In the genomic region with DNA sequence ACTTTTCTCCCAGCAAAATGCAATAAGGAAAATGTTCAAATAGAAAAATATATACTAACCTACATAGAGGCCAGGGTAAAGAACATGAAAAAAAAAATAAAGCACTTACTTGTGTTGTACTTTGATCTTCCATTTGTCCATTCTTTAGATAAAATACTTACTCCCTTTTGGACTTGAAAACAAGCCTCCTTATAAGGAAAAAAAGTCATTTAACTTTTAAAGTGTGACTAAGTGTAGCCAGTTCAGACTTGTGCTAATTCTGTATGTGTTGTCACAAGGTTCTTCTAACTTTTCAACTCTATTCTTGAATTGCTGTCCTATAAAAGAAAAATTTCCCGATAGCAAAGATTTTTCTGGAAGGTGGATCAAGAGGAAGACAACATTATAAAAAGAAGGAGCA, we compare ENCODE assay signal across 14 cellular contexts. TPM values are rescaled to one million over a fixed set of nuclear protein-coding genes. Genes with fewer than 3 reads are reported as not detected.
DNase-seq lines count a peak whose midpoint lies in the region; ATAC-seq, FAIRE-seq and TF ChIP-seq lines count a peak whose summit lies in the region.
"Had no signal": no experiment of that assay in that cellular context is flagged by ENCODE, and none has a peak within 500 bp of the region (broad histone marks: within the 10 kb centered on the region; RNA-seq: fewer than 3 reads in every experiment).

No MANE protein-coding gene starts in this region.

- TF ChIP-seq RAD21 in A549 (conservative IDR thresholded peaks at IDR 0.05 in 1 of 2, IDR thresholded peaks at IDR 0.05 in 1 of 2), result no peak

- no peak overlapping the region for H3K4me3 Mint-ChIP-seq in progenitor cell of endocrine pancreas (ENCODE audit: low read depth)
- H3K4me3 Mint-ChIP-seq: CD14-positive monocyte, H9, IgD-negative memory B cell had no signal

- FAIRE-seq in A549 (lab: Jason Lieb, UNC), result no peak
- FAIRE-seq in GM12892 (lab: Jason Lieb, UNC), result no peak

- H3K9me3 Mint-ChIP-seq in progenitor cell of endocrine pancreas (ENCODE audit: low read depth), result no peaks in the 10 kb centered on the region
- H3K9me3 Mint-ChIP-seq: CD14-positive monocyte, H9, IgD-negative memory B cell had no signal

- peaks cover 2% of the 10 kb centered on the region for H3K36me3 Mint-ChIP-seq in progenitor cell of endocrine pancreas (ENCODE audit: insufficient read depth)

- no peak for TF ChIP-seq POLR2A in A549 (IDR thresholded peaks at IDR 0.05; ENCODE audit: low read length)
- TF ChIP-seq POLR2A in GM12892 (IDR thresholded peaks at IDR 0.05; ENCODE audit: low read depth, low read length), result no peak
- no peak for TF ChIP-seq POLR2A in suprapubic skin (IDR thresholded peaks at IDR 0.05)

- peaks cover 22% of the 10 kb centered on the region for H3K4me1 Mint-ChIP-seq in progenitor cell of endocrine pancreas (ENCODE audit: low read depth)

- H3K9me2 ChIP-seq in hepatocyte (replicated peaks; ENCODE audit: insufficient read depth), result no peaks in the 10 kb centered on the region

- H3K9me3 ChIP-seq in A549 (no peaks in the 10 kb centered on the region), ascending aorta (no peaks in the 10 kb centered on the region), hepatocyte (ENCODE audit: low read depth) (no peaks in the 10 kb centered on the region), suprapubic skin (no peaks in the 10 kb centered on the region)

- H4K20me1 ChIP-seq in hepatocyte (ENCODE audit: insufficient read depth, poor library complexity, severe bottlenecking), result no peaks in the 10 kb centered on the region

- no peak overlapping the region for H2AFZ ChIP-seq in hepatocyte

- H3K27ac ChIP-seq in A549 (no peak overlapping the region; a peak in 1 of 6 replicates), ascending aorta (peak overlapping the region; percentile 82 to 89), hepatocyte (peak overlapping the region; percentile 85), suprapubic skin (no peak overlapping the region)

- H3K4me2 ChIP-seq in A549, result peak overlapping the region; percentile 27; the same call in 2 of the 3 replicates
- peak overlapping the region; percentile 32 for H3K4me2 ChIP-seq in hepatocyte

- TF ChIP-seq CTCF in A549 (IDR thresholded peaks at IDR 0.05), result no peak
- no peak for TF ChIP-seq CTCF in ascending aorta (IDR thresholded peaks at IDR 0.05)
- TF ChIP-seq CTCF in hepatocyte (IDR thresholded peaks at IDR 0.05; ENCODE audit: poor library complexity), result no peak
- no peak for TF ChIP-seq CTCF in progenitor cell of endocrine pancreas (IDR thresholded peaks at IDR 0.05; ENCODE audit: unreplicated experiment)
- no peak for TF ChIP-seq CTCF in suprapubic skin (IDR thresholded peaks at IDR 0.05)

- DNase-seq in A549 (ENCODE audit: low read depth in 1 of 2, low spot score in 1 of 2), result no peak
- DNase-seq in ascending aorta (ENCODE audit: low spot score in 2 of 2), result no peak
- no peak for DNase-seq in hepatocyte (ENCODE audit: low spot score)
- no peak for DNase-seq in progenitor cell of endocrine pancreas (ENCODE audit: low spot score, unreplicated experiment)
- DNase-seq in GM12892 (ENCODE audit: insufficient read length), result no peak
- no peak for DNase-seq in suprapubic skin (ENCODE audit: low spot score in 2 of 2)
- DNase-seq in nucleus accumbens (lab: John Stamatoyannopoulos, UW), result no peak
- DNase-seq: COR-L47, H9, NCI-H187 treated with DMSO at 0.1 percent for 48 hours, NCI-H524 had no signal

- H3K27me3 ChIP-seq in ascending aorta, result no peaks in the 10 kb centered on the region
- H3K27me3 ChIP-seq in hepatocyte, result no peaks in the 10 kb centered on the region
- no peaks in the 10 kb centered on the region for H3K27me3 ChIP-seq in suprapubic skin

- CTCF ChIA-PET in A549 (lab: Yijun Ruan, JAX), result no interaction called here

- intact Hi-C loops in ascending aorta (cut with DNase I), result loop anchor here (10.0 kb wide), 1 partner anchor 183 kb away; no protein-coding TSS in a partner anchor

- POLR2A ChIA-PET in A549 (lab: Yijun Ruan, JAX), result no interaction called here

- H3K27ac Mint-ChIP-seq in progenitor cell of endocrine pancreas, result peak overlapping the region; percentile 69
- H3K27ac Mint-ChIP-seq: CD14-positive monocyte, H9, IgD-negative memory B cell had no signal

- H3K4me1 ChIP-seq in A549 (peaks cover 74% of the 10 kb centered on the region), ascending aorta (peaks cover 17 to 70% of the 10 kb centered on the region in 2 donors), hepatocyte (ENCODE audit: insufficient read depth) (peaks cover 68% of the 10 kb centered on the region), suprapubic skin (peaks cover 47% of the 10 kb centered on the region)

- 61% methylated on average over 1 of the region's 1 CpG for WGBS in A549 (ENCODE audit: missing lambda C conversion rate)
- WGBS in hepatocyte (ENCODE audit: low lambda C conversion rate, missing lambda C conversion rate), result 52% methylated on average over 1 of the region's 1 CpG
- WGBS in suprapubic skin, result 36% methylated on average over 1 of the region's 1 CpG

- TF ChIP-seq EP300 in A549 (IDR thresholded peaks at IDR 0.05) (no peak), suprapubic skin (IDR thresholded peaks at IDR 0.05) (no peak)

- H3K36me3 ChIP-seq in ascending aorta (peaks cover 0 to 12% of the 10 kb centered on the region in 2 donors), hepatocyte (replicated peaks; ENCODE audit: insufficient read depth, low read depth) (no peaks in the 10 kb centered on the region), suprapubic skin (peaks cover 5% of the 10 kb centered on the region)

- no peak overlapping the region for H3K4me3 ChIP-seq in A549
- no peak overlapping the region for H3K4me3 ChIP-seq in ascending aorta
- no peak overlapping the region for H3K4me3 ChIP-seq in hepatocyte
- no peak overlapping the region for H3K4me3 ChIP-seq in suprapubic skin

- H3K27me3 Mint-ChIP-seq in progenitor cell of endocrine pancreas, result no peaks in the 10 kb centered on the region

- peaks cover 2% of the 10 kb centered on the region for H3K79me2 ChIP-seq in hepatocyte

- no peak for ATAC-seq in A549
- ATAC-seq in HG03571 (IDR thresholded peaks at IDR 0.05; ENCODE audit: unreplicated experiment), result no peak

TF ChIP-seq in A549, 52 proteins besides CTCF, POLR2A, EP300 and RAD21 (continues in another document):
- TF ChIP-seq NPAS2 (CRISPR knock-in tag; IDR thresholded peaks at IDR 0.05; ENCODE audit: borderline replicate concordance) (no peak), POLR2AphosphoS2 (conservative IDR thresholded peaks at IDR 0.05; ENCODE audit: low read length) (no peak), HOXB13 (CRISPR knock-in tag; IDR thresholded peaks at IDR 0.05; ENCODE audit: low read depth) (no peak), FOSB (CRISPR knock-in tag; IDR thresholded peaks at IDR 0.05) (no peak), HDAC2 (IDR thresholded peaks at IDR 0.05) (no peak), FOSL2 (IDR thresholded peaks at IDR 0.05) (no peak), FOSL2 (CRISPR knock-in tag; IDR thresholded peaks at IDR 0.05) (no peak), RNF2 (IDR thresholded peaks at IDR 0.05; ENCODE audit: borderline replicate concordance, low read depth) (no peak), MAZ (IDR thresholded peaks at IDR 0.05; ENCODE audit: borderline replicate concordance, low read depth, low read length) (no peak), TFCP2L1 (CRISPR knock-in tag; IDR thresholded peaks at IDR 0.05) (no peak), JUNB (IDR thresholded peaks at IDR 0.05) (no peak), CHD4 (IDR thresholded peaks at IDR 0.05; ENCODE audit: borderline replicate concordance) (no peak)
- TF ChIP-seq, protein P1, sequence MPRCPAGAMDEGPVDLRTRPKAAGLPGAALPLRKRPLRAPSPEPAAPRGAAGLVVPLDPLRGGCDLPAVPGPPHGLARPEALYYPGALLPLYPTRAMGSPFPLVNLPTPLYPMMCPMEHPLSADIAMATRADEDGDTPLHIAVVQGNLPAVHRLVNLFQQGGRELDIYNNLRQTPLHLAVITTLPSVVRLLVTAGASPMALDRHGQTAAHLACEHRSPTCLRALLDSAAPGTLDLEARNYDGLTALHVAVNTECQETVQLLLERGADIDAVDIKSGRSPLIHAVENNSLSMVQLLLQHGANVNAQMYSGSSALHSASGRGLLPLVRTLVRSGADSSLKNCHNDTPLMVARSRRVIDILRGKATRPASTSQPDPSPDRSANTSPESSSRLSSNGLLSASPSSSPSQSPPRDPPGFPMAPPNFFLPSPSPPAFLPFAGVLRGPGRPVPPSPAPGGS (IDR thresholded peaks at IDR 0.05), result no peak
- TF ChIP-seq, protein P2, sequence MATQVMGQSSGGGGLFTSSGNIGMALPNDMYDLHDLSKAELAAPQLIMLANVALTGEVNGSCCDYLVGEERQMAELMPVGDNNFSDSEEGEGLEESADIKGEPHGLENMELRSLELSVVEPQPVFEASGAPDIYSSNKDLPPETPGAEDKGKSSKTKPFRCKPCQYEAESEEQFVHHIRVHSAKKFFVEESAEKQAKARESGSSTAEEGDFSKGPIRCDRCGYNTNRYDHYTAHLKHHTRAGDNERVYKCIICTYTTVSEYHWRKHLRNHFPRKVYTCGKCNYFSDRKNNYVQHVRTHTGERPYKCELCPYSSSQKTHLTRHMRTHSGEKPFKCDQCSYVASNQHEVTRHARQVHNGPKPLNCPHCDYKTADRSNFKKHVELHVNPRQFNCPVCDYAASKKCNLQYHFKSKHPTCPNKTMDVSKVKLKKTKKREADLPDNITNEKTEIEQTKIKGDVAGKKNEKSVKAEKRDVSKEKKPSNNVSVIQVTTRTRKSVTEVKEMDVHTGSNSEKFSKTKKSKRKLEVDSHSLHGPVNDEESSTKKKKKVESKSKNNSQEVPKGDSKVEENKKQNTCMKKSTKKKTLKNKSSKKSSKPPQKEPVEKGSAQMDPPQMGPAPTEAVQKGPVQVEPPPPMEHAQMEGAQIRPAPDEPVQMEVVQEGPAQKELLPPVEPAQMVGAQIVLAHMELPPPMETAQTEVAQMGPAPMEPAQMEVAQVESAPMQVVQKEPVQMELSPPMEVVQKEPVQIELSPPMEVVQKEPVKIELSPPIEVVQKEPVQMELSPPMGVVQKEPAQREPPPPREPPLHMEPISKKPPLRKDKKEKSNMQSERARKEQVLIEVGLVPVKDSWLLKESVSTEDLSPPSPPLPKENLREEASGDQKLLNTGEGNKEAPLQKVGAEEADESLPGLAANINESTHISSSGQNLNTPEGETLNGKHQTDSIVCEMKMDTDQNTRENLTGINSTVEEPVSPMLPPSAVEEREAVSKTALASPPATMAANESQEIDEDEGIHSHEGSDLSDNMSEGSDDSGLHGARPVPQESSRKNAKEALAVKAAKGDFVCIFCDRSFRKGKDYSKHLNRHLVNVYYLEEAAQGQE (IDR thresholded peaks at IDR 0.05), result no peak

RNA-seq across cellular contexts. Expression of a gene that starts 23.2 kb away (rescaled TPM):
- polyA plus RNA-seq in A549 (2011; rRNA removed), result 12.3 and 25.0 TPM in 2 replicates
- polyA plus RNA-seq in A549 (2012; cell fraction: cytosol; rRNA removed), result 2.7 and 3.7 TPM in 2 replicates
- polyA plus RNA-seq in A549 (2012; cell fraction: nucleus; rRNA removed), result 0.97 and 1.7 TPM in 2 replicates
- polyA plus RNA-seq in A549 (2017; fragmentation: RNase III; extraction: RNeasy Plus Mini Kit Qiagen cat#74134 plus additional on column Dnase treatment), result 6.8 to 9.2 TPM (median 8.2 TPM) in 3 replicates
- 17.9 and 22.3 TPM in 2 replicates for polyA minus RNA-seq in A549 (2011; rRNA and poly(A)+ RNA removed)
- 40.8 TPM for total RNA-seq in ascending aorta
- total RNA-seq in hepatocyte, result 225 and 261 TPM in 2 replicates
- polyA plus RNA-seq in hepatocyte, result 153 and 186 TPM in 2 replicates
- 14.6 and 15.8 TPM in 2 replicates for total RNA-seq in progenitor cell of endocrine pancreas
- polyA plus RNA-seq in GM12892 (2012; ENCODE audit: missing spikeins), result not detected
- 10 to 100 TPM; 17.2 to 33.6 (median 19.6) TPM for total RNA-seq in suprapubic skin
- total RNA-seq: H9 had no signal

Comparison
In these comparisons a context has a peak if more than half of its experiments do, and no peak if none do; other contexts are left out.
1. H3K27ac ChIP-seq: peak in ascending aorta (2 of 2) and hepatocyte (single experiment); none in A549 (0 of 2) and suprapubic skin (single experiment).